ENCODE assay signal across 14 cellular contexts in the genomic region with DNA sequence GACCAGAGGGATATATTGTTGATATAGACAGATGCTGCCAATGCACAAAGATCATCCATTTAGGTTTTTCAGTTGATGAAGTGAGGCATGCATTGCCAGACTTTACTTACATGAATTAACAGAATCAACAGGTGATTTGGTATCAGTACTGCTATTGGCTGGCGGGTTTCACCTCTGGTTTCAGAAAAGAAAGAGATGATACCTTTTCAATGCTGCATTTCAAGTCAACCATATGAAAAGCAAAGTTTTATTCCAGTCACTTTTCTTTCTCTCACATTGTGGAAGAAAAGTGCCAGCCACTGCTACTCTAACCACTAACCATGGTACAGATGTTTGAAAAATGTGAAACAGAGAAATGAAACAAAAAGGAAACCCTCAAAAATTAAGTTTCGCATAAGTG.
A peak's percentile ranks its signal among the peaks of the same experiment; 100 is the strongest.
DNase-seq lines count a peak whose midpoint lies in the region; ATAC-seq, FAIRE-seq and TF ChIP-seq lines count a peak whose summit lies in the region.
"Had no signal": no experiment of that assay in that cellular context is flagged by ENCODE, and none has a peak within 500 bp of the region (broad histone marks: within the 10 kb centered on the region; RNA-seq: fewer than 3 reads in every experiment).

No MANE protein-coding gene starts in this region.

- intact Hi-C loops in HepG2 (cut with micrococcal nuclease; ENCODE audit: unreplicated experiment): no loop called here

- no peak overlapping the region for H2AFZ ChIP-seq in HepG2 (ENCODE audit: low read length)

- H3K36me3 ChIP-seq in HepG2 (replicated peaks in 1 of 2; ENCODE audit: control insufficient read depth in 1 of 2, insufficient read depth in 2 of 2, low read length in 2 of 2): no peaks in the 10 kb centered on the region
- H3K36me3 ChIP-seq: colonic mucosa had no signal

- no peak for TF ChIP-seq RAD21 in HepG2 (CRISPR knock-in tag; IDR thresholded peaks at IDR 0.05)

- 98% methylated on average over 2 of the region's 2 CpGs for WGBS in HepG2 (ENCODE audit: low lambda C conversion rate)

- no peak overlapping the region for H3K4me3 ChIP-seq in HepG2 (replicated peaks in 1 of 3; ENCODE audit: insufficient read depth in 1 of 3, low read depth in 2 of 3, low read length in 3 of 3)
- H3K4me3 ChIP-seq: colonic mucosa had no signal

- peak; percentile 78 for ATAC-seq in GM19035 (IDR thresholded peaks at IDR 0.05; ENCODE audit: unreplicated experiment)
- peak; percentile 90 for ATAC-seq in HG02610 (IDR thresholded peaks at IDR 0.05; ENCODE audit: unreplicated experiment)
- peak; percentile 80 for ATAC-seq in HG03439 (IDR thresholded peaks at IDR 0.05; ENCODE audit: unreplicated experiment)
- ATAC-seq in HepG2: no peak

- no peaks in the 10 kb centered on the region for H4K20me1 ChIP-seq in HepG2 (ENCODE audit: insufficient read depth, low read length)

- no peak for TF ChIP-seq CTCF in HepG2 (CRISPR knock-in tag; IDR thresholded peaks at IDR 0.05)

- no peak for TF ChIP-seq POLR2A in GM12892 (IDR thresholded peaks at IDR 0.05; ENCODE audit: low read depth, low read length)
- no peak for TF ChIP-seq POLR2A in HepG2 (IDR thresholded peaks at IDR 0.05; ENCODE audit: insufficient read depth in 1 of 2, low read depth in 2 of 2, low read length in 2 of 2)

- CTCF ChIA-PET in HepG2 (lab: Yijun Ruan, JAX; ENCODE audit: low intra/inter-chr PET ratio, low total read pairs): no interaction called here

- in situ Hi-C loops in HepG2 (cut with HindIII; ENCODE audit: extremely low pct_ligation_motif_present, low pct_unique_long_range_greater_than_20kb): no loop called here

- TF ChIP-seq EP300 in HepG2 (IDR thresholded peaks at IDR 0.05; ENCODE audit: low read depth in 2 of 2, low read length in 2 of 2) (no peak), HepG2 (CRISPR knock-in tag; IDR thresholded peaks at IDR 0.05; ENCODE audit: borderline replicate concordance) (no peak)

- H3K27ac ChIP-seq in HepG2 (ENCODE audit: extremely low read length, insufficient read depth, low read length): no peak overlapping the region
- H3K27ac ChIP-seq: colonic mucosa had no signal

- POLR2A ChIA-PET in HepG2 (lab: Yijun Ruan, JAX): no interaction called here

- peaks cover 5% of the 10 kb centered on the region for H3K79me2 ChIP-seq in HepG2 (ENCODE audit: insufficient read depth, low read length)

- DNase-seq in GM12892 (ENCODE audit: insufficient read length) (no peak), HepG2 (ENCODE audit: low spot score) (no peak), D341Med (ENCODE audit: low spot score) (no peak), superior temporal gyrus (ENCODE audit: extremely low spot score) (no peak), KG1 (lab: John Stamatoyannopoulos, UW) (no peak)
- DNase-seq: activated effector memory CD4-positive, alpha-beta T cell treated with Interleukin-2 at 50 U/mL for 16 hours; CD8-positive, alpha-beta memory T cell; colonic mucosa; midbrain; stimulated activated naive CD4-positive, alpha-beta T cell; T1000 had no signal

- no peak overlapping the region for H3K4me2 ChIP-seq in HepG2 (ENCODE audit: low read depth, low read length)

- no peaks in the 10 kb centered on the region for H3K9me3 ChIP-seq in HepG2 (ENCODE audit: low read length)
- H3K9me3 ChIP-seq: colonic mucosa had no signal

- no TSS peak for BruUV-seq in HepG2 (replicated peaks; lab: Mats Ljungman, UMichigan)

- peak; percentile 69 for FAIRE-seq in GM12892 (lab: Jason Lieb, UNC)
- FAIRE-seq in HepG2 (lab: Jason Lieb, UNC): no peak

- H3K4me1 ChIP-seq in HepG2 (ENCODE audit: insufficient read depth, low read length): peaks cover 7% of the 10 kb centered on the region
- H3K4me1 ChIP-seq: colonic mucosa had no signal

- no peak overlapping the region for H3K9ac ChIP-seq in HepG2 (ENCODE audit: insufficient read depth, low read depth, low read length)

- H3K27me3 ChIP-seq in HepG2 (ENCODE audit: control insufficient read depth in 1 of 2, insufficient read depth in 2 of 2, low read length in 2 of 2): no peaks in the 10 kb centered on the region; a peak in 1 of 5 replicates
- H3K27me3 ChIP-seq: colonic mucosa had no signal

TF ChIP-seq in HepG2, 621 proteins besides CTCF, POLR2A, EP300 and RAD21:
- TF ChIP-seq NR2C2 (CRISPR knock-in tag; IDR thresholded peaks at IDR 0.05; ENCODE audit: borderline replicate concordance): no peak
- no peak for TF ChIP-seq KLF16 (CRISPR knock-in tag; IDR thresholded peaks at IDR 0.05)
- TF ChIP-seq, protein P1, sequence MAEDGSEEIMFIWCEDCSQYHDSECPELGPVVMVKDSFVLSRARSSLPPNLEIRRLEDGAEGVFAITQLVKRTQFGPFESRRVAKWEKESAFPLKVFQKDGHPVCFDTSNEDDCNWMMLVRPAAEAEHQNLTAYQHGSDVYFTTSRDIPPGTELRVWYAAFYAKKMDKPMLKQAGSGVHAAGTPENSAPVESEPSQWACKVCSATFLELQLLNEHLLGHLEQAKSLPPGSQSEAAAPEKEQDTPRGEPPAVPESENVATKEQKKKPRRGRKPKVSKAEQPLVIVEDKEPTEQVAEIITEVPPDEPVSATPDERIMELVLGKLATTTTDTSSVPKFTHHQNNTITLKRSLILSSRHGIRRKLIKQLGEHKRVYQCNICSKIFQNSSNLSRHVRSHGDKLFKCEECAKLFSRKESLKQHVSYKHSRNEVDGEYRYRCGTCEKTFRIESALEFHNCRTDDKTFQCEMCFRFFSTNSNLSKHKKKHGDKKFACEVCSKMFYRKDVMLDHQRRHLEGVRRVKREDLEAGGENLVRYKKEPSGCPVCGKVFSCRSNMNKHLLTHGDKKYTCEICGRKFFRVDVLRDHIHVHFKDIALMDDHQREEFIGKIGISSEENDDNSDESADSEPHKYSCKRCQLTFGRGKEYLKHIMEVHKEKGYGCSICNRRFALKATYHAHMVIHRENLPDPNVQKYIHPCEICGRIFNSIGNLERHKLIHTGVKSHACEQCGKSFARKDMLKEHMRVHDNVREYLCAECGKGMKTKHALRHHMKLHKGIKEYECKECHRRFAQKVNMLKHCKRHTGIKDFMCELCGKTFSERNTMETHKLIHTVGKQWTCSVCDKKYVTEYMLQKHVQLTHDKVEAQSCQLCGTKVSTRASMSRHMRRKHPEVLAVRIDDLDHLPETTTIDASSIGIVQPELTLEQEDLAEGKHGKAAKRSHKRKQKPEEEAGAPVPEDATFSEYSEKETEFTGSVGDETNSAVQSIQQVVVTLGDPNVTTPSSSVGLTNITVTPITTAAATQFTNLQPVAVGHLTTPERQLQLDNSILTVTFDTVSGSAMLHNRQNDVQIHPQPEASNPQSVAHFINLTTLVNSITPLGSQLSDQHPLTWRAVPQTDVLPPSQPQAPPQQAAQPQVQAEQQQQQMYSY (CRISPR knock-in tag; IDR thresholded peaks at IDR 0.05): no peak
- no peak for TF ChIP-seq CCAR2 (optimal IDR thresholded peaks at IDR 0.05; ENCODE audit: low read depth, low read length)
- TF ChIP-seq JDP2 (CRISPR knock-in tag; IDR thresholded peaks at IDR 0.05; ENCODE audit: borderline replicate concordance): no peak
- TF ChIP-seq, protein P2, sequence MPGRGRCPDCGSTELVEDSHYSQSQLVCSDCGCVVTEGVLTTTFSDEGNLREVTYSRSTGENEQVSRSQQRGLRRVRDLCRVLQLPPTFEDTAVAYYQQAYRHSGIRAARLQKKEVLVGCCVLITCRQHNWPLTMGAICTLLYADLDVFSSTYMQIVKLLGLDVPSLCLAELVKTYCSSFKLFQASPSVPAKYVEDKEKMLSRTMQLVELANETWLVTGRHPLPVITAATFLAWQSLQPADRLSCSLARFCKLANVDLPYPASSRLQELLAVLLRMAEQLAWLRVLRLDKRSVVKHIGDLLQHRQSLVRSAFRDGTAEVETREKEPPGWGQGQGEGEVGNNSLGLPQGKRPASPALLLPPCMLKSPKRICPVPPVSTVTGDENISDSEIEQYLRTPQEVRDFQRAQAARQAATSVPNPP (CRISPR knock-in tag; IDR thresholded peaks at IDR 0.05): no peak
- no peak for TF ChIP-seq MED1 (CRISPR knock-in tag; IDR thresholded peaks at IDR 0.05)
- TF ChIP-seq TEAD2 (CRISPR knock-in tag; IDR thresholded peaks at IDR 0.05): no peak
- TF ChIP-seq KDM6A (CRISPR knock-in tag; IDR thresholded peaks at IDR 0.05; ENCODE audit: low read depth): no peak
- TF ChIP-seq, protein P3, sequence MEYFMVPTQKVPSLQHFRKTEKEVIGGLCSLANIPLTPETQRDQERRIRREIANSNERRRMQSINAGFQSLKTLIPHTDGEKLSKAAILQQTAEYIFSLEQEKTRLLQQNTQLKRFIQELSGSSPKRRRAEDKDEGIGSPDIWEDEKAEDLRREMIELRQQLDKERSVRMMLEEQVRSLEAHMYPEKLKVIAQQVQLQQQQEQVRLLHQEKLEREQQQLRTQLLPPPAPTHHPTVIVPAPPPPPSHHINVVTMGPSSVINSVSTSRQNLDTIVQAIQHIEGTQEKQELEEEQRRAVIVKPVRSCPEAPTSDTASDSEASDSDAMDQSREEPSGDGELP (IDR thresholded peaks at IDR 0.05; ENCODE audit: borderline replicate concordance, low read depth): no peak
- TF ChIP-seq ZNF10 (CRISPR knock-in tag; IDR thresholded peaks at IDR 0.05; ENCODE audit: borderline replicate concordance, low read depth): no peak
- TF ChIP-seq ZNF879 (CRISPR knock-in tag; IDR thresholded peaks at IDR 0.05): no peak
